Comparison of ENCODE assay signal across 11 cellular contexts in genomic region chr22:29605236-29605850, GRCh38. TPM values are rescaled to one million over a fixed set of nuclear protein-coding genes. Genes with fewer than 3 reads are reported as not detected.
DNase-seq lines count a peak whose midpoint lies in the region; ATAC-seq and TF ChIP-seq lines count a peak whose summit lies in the region.
"Had no signal": no experiment of that assay in that cellular context is flagged by ENCODE, and none has a peak within 500 bp of the region (broad histone marks: within the 10 kb centered on the region; RNA-seq: fewer than 3 reads in every experiment).

No MANE protein-coding gene starts in this region.

- no peak overlapping the region for H3K27ac ChIP-seq in CD8-positive, alpha-beta T cell (ENCODE audit: low read depth, low read length)
- H3K27ac ChIP-seq in KOPT-K1 (ENCODE audit: low read depth, low read length, poor library complexity, severe bottlenecking) (peak overlapping the region; percentile 86), upper lobe of left lung (no peak overlapping the region)

- H3K36me3 ChIP-seq in CD8-positive, alpha-beta T cell (ENCODE audit: insufficient read depth, low read length): no peaks in the 10 kb centered on the region
- H3K36me3 ChIP-seq in KOPT-K1 (ENCODE audit: insufficient read depth, low read length) (peaks cover 22% of the 10 kb centered on the region), upper lobe of left lung (no peaks in the 10 kb centered on the region)

- H3K27me3 ChIP-seq in CD8-positive, alpha-beta T cell (ENCODE audit: insufficient read depth, low read length): no peaks in the 10 kb centered on the region
- H3K27me3 ChIP-seq in upper lobe of left lung: no peaks in the 10 kb centered on the region

- intact Hi-C loops in CD8-positive, alpha-beta T cell (cut with DNase I, micrococcal nuclease): loop anchor here (10.0 kb wide), 3 partner anchors 211 to 1889 kb away; partner anchors contain the start of genes SFI1 (in 1 of the 2) and SMTN (in 1 of the 2)

- WGBS in upper lobe of left lung, 2 donors: 94 to 95% methylated on average over 13 of the region's 13 CpGs

- H3K4me1 ChIP-seq in CD8-positive, alpha-beta T cell (ENCODE audit: insufficient read depth, low read length): peaks cover 23% of the 10 kb centered on the region
- H3K4me1 ChIP-seq in upper lobe of left lung: peaks cover 16 to 33% (median 20%) of the 10 kb centered on the region in 4 donors

- no peaks in the 10 kb centered on the region for H3K27me3 Mint-ChIP-seq in CD8-positive, alpha-beta T cell (ENCODE audit: low read depth)
- peaks cover 5% of the 10 kb centered on the region for H3K27me3 Mint-ChIP-seq in nephron progenitor cell (ENCODE audit: low read depth, poor library complexity)
- H3K27me3 Mint-ChIP-seq: dendritic cell treated with granulocyte-macrophage colony-stimulating factor and Interleukin-4, amounts not matched to agents 40 ng/mL and 50 ng/mL, for 4 days had no signal

- no peak for TF ChIP-seq CTCF in CD8-positive, alpha-beta T cell (IDR thresholded peaks at IDR 0.05)
- TF ChIP-seq CTCF in astrocyte of the spinal cord (IDR thresholded peaks at IDR 0.05; ENCODE audit: low read depth, low read length) (no peak), nephron progenitor cell (IDR thresholded peaks at IDR 0.05) (no peak), upper lobe of left lung (IDR thresholded peaks at IDR 0.05) (no peak)

- H3K4me3 Mint-ChIP-seq in CD8-positive, alpha-beta T cell: peak overlapping the region; percentile 93
- H3K4me3 Mint-ChIP-seq in nephron progenitor cell: peak overlapping the region; percentile 87

- POLR2A ChIA-PET in CD8-positive, alpha-beta T cell (lab: Charles Lee): interaction anchor here (0.7 to 1.4 kb wide), 2 partner anchors 10 to 13 kb away, joined by 3 read pairs; no protein-coding TSS in a partner anchor

- no peak for DNase-seq in CD8-positive, alpha-beta T cell
- DNase-seq in astrocyte of the spinal cord (ENCODE audit: low read depth, low spot score): no peak
- DNase-seq in nephron progenitor cell: no peak
- DNase-seq in SW480 (ENCODE audit: low spot score): no peak
- no peak for DNase-seq in upper lobe of left lung
- no peak for DNase-seq in NCI-H526 (lab: John Stamatoyannopoulos, UW)
- no peak for DNase-seq in GF-D8 (lab: John Stamatoyannopoulos, UW)
- DNase-seq: NCI-H1930, SIG-M5 had no signal

- in situ Hi-C loops in astrocyte of the spinal cord (cut with HindIII; ENCODE audit: low sequenced_read_pairs): no loop called here

- CTCF ChIA-PET in CD8-positive, alpha-beta T cell (lab: Charles Lee): interaction anchor here (0.7 to 2.8 kb wide), 7 partner anchors 12 to 190 kb away, joined by 3 to 24 read pairs (median 6); no protein-coding TSS in a partner anchor

- H3K4me1 Mint-ChIP-seq in CD8-positive, alpha-beta T cell (ENCODE audit: low read depth): peaks cover 30% of the 10 kb centered on the region
- peaks cover 20% of the 10 kb centered on the region for H3K4me1 Mint-ChIP-seq in nephron progenitor cell

- H3K36me3 Mint-ChIP-seq in CD8-positive, alpha-beta T cell: peaks cover 7% of the 10 kb centered on the region
- H3K36me3 Mint-ChIP-seq in nephron progenitor cell (ENCODE audit: low read depth): peaks cover 30% of the 10 kb centered on the region

- no peak for TF ChIP-seq EP300 in upper lobe of left lung (IDR thresholded peaks at IDR 0.05)

- H3K4me3 ChIP-seq in CD8-positive, alpha-beta T cell (ENCODE audit: low read depth, low read length): peak overlapping the region; percentile 77
- H3K4me3 ChIP-seq in astrocyte of the spinal cord (ENCODE audit: low read depth, low read length) (peak overlapping the region; percentile 60), upper lobe of left lung (peak overlapping the region in 2 of 4 donors; percentile 69 to 77)

- no peak for TF ChIP-seq POLR2A in upper lobe of left lung (IDR thresholded peaks at IDR 0.05)

- no peaks in the 10 kb centered on the region for H3K9me3 ChIP-seq in CD8-positive, alpha-beta T cell (ENCODE audit: low read length)
- peaks cover 5% of the 10 kb centered on the region for H3K9me3 ChIP-seq in KOPT-K1 (ENCODE audit: insufficient read depth, low read length, poor library complexity, severe bottlenecking)
- no peaks in the 10 kb centered on the region for H3K9me3 ChIP-seq in upper lobe of left lung

- H3K27ac Mint-ChIP-seq in CD8-positive, alpha-beta T cell: no peak overlapping the region
- H3K27ac Mint-ChIP-seq in nephron progenitor cell: no peak overlapping the region
- H3K27ac Mint-ChIP-seq: dendritic cell treated with granulocyte-macrophage colony-stimulating factor and Interleukin-4, amounts not matched to agents 40 ng/mL and 50 ng/mL, for 4 days had no signal

- ATAC-seq in CD8-positive, alpha-beta T cell: no peak
- no peak for ATAC-seq in upper lobe of left lung (ENCODE audit: low FRiP score in 2 of 2)

- H3K9me3 Mint-ChIP-seq in CD8-positive, alpha-beta T cell: no peaks in the 10 kb centered on the region
- H3K9me3 Mint-ChIP-seq in nephron progenitor cell: peaks cover 13% of the 10 kb centered on the region
- H3K9me3 Mint-ChIP-seq: dendritic cell treated with granulocyte-macrophage colony-stimulating factor and Interleukin-4, amounts not matched to agents 40 ng/mL and 50 ng/mL, for 4 days had no signal

RNA-seq across cellular contexts. Expression of gene NF2, which starts 1.9 kb away (rescaled TPM):
- total RNA-seq in CD8-positive, alpha-beta T cell: 10 to 100 TPM; 22.6 to 23.2 TPM
- total RNA-seq in upper lobe of left lung: 10 to 100 TPM; 31.2 to 43.8 (median 41.3) TPM

RNA-seq across cellular contexts. Expression of gene NIPSNAP1, which starts 24.4 kb away (rescaled TPM):
- total RNA-seq in CD8-positive, alpha-beta T cell: 10 to 100 TPM; 15.9 to 16.1 TPM
- 10 to 100 TPM; 16.8 to 32.8 (median 21.8) TPM for total RNA-seq in upper lobe of left lung

RNA-seq across cellular contexts. Expression of gene THOC5, which starts 51.8 kb away (rescaled TPM):
- total RNA-seq in CD8-positive, alpha-beta T cell: 10 to 100 TPM; 33.5 to 35.0 TPM
- 100 to 1,000 TPM in 1 of 6 donors, 10 to 100 TPM in 5; 30.1 to 126 (median 57.4) TPM for total RNA-seq in upper lobe of left lung
